Comparison of ENCODE assay signal across 8 cellular contexts in genomic region chr4:169070895-169071218, GRCh38.
A peak's percentile ranks its signal among the peaks of the same experiment; 100 is the strongest.
DNase-seq lines count a peak whose midpoint lies in the region; ATAC-seq and TF ChIP-seq lines count a peak whose summit lies in the region.

No MANE protein-coding gene starts in this region.

- H3K4me1 ChIP-seq in vagina = peaks cover 5% of the 10 kb centered on the region

- TF ChIP-seq POLR2A in vagina (IDR thresholded peaks at IDR 0.05) = no peak

- peak overlapping the region; percentile 26 for H3K4me3 ChIP-seq in epithelial cell of esophagus (ENCODE audit: low read length)
- H3K4me3 ChIP-seq in vagina = no peak overlapping the region

- no peak overlapping the region for H3K27ac ChIP-seq in vagina

- no peaks in the 10 kb centered on the region for H3K27me3 ChIP-seq in vagina

- no peak for TF ChIP-seq CTCF in epithelial cell of esophagus (IDR thresholded peaks at IDR 0.05; ENCODE audit: insufficient read depth, low read depth, low read length, missing control alignments)
- TF ChIP-seq CTCF in vagina (IDR thresholded peaks at IDR 0.05) = no peak

- H3K36me3 ChIP-seq in vagina = no peaks in the 10 kb centered on the region

- DNase-seq in NCI-H510A treated with DMSO at 0.1 percent for 48 hours (lab: John Stamatoyannopoulos, UW) (peak; percentile 72), epithelial cell of esophagus (ENCODE audit: low read depth) (peak; percentile 91), renal cortical epithelial cell (ENCODE audit: low read depth) (peak; percentile 69), HCEC 1CT (no peak), vagina (ENCODE audit: extremely low spot score in 2 of 2) (no peak)
- no peak for DNase-seq in activated CD4-positive, CD25-positive, alpha-beta regulatory T cell treated with anti-CD3 and anti-CD28 coated beads, Interleukin-2, amount 50 U/mL, for 72 hours

- ATAC-seq in HG02798 (IDR thresholded peaks at IDR 0.05; ENCODE audit: poor library complexity, unreplicated experiment) (peak; percentile 68), HG03175 (IDR thresholded peaks at IDR 0.05; ENCODE audit: unreplicated experiment) (no peak)

- intact Hi-C loops in vagina (cut with DNase I) = no loop called here

- no peaks in the 10 kb centered on the region for H3K9me3 ChIP-seq in vagina

Comparison
In these comparisons a context has a peak if more than half of its experiments do, and no peak if none do; other contexts are left out.
1. DNase-seq: peak in NCI-H510A treated with DMSO at 0.1 percent for 48 hours (single experiment), epithelial cell of esophagus (single experiment) and renal cortical epithelial cell (single experiment); none in HCEC 1CT (single experiment), vagina (0 of 2) and activated CD4-positive, CD25-positive, alpha-beta regulatory T cell treated with anti-CD3 and anti-CD28 coated beads, Interleukin-2, amount 50 U/mL, for 72 hours (single experiment).